1 cellular context compared by ENCODE assay signal in genomic region chr2:119486886-119487285, GRCh38.
TF ChIP-seq lines count a peak whose summit lies in the region.

No MANE protein-coding gene starts in this region.

TF ChIP-seq in endothelial cell of umbilical vein, 7 proteins besides CTCF, POLR2A, EP300 and RAD21:
- no peak for TF ChIP-seq POLR2AphosphoS5 (IDR thresholded peaks at IDR 0.05; ENCODE audit: insufficient read depth, low read depth, low read length)
- TF ChIP-seq EZH2 (IDR thresholded peaks at IDR 0.05; ENCODE audit: borderline replicate concordance, low read depth, low read length, severe bottlenecking): no peak
- no peak for TF ChIP-seq MYC (IDR thresholded peaks at IDR 0.05; ENCODE audit: low read depth, low read length)
- TF ChIP-seq GATA2 (IDR thresholded peaks at IDR 0.05; ENCODE audit: insufficient read depth, insufficient read length, low read depth, low read length): no peak
- TF ChIP-seq FOS (IDR thresholded peaks at IDR 0.05; ENCODE audit: borderline replicate concordance, insufficient read depth, low read length): no peak
- no peak for TF ChIP-seq JUN (IDR thresholded peaks at IDR 0.05; ENCODE audit: borderline replicate concordance, insufficient read depth, insufficient read length, low read depth)
- TF ChIP-seq MAX (IDR thresholded peaks at IDR 0.05; ENCODE audit: insufficient read depth, insufficient read length): no peak
